ENCODE assay signal across 1 cellular context in genomic region chr11:69466039-69466438, GRCh38.
A peak's percentile ranks its signal among the peaks of the same experiment; 100 is the strongest.
TF ChIP-seq lines count a peak whose summit lies in the region.

No MANE protein-coding gene starts in this region.

TF ChIP-seq in K562, 482 proteins besides CTCF, POLR2A, EP300 and RAD21 (continued from another document):
- TF ChIP-seq, protein P1, sequence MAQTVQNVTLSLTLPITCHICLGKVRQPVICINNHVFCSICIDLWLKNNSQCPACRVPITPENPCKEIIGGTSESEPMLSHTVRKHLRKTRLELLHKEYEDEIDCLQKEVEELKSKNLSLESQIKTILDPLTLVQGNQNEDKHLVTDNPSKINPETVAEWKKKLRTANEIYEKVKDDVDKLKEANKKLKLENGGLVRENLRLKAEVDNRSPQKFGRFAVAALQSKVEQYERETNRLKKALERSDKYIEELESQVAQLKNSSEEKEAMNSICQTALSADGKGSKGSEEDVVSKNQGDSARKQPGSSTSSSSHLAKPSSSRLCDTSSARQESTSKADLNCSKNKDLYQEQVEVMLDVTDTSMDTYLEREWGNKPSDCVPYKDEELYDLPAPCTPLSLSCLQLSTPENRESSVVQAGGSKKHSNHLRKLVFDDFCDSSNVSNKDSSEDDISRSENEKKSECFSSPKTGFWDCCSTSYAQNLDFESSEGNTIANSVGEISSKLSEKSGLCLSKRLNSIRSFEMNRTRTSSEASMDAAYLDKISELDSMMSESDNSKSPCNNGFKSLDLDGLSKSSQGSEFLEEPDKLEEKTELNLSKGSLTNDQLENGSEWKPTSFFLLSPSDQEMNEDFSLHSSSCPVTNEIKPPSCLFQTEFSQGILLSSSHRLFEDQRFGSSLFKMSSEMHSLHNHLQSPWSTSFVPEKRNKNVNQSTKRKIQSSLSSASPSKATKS (CRISPR knock-in tag; IDR thresholded peaks at IDR 0.05) = no peak
- TF ChIP-seq MAFF (IDR thresholded peaks at IDR 0.05; ENCODE audit: low read length) (peak; percentile 92), EP400 (IDR thresholded peaks at IDR 0.05) (no peak), C11orf30 (IDR thresholded peaks at IDR 0.05; ENCODE audit: low read depth) (peak; percentile 87), KLF6 (CRISPR knock-in tag; IDR thresholded peaks at IDR 0.05; ENCODE audit: borderline replicate concordance) (no peak), NFIC (IDR thresholded peaks at IDR 0.05) (no peak; the same call in 1 of the 2 replicates), ZMIZ1 (IDR thresholded peaks at IDR 0.05; ENCODE audit: low read depth in 2 of 2, low read length in 2 of 2) (no peak)
